17 cellular contexts compared by ENCODE assay signal in the genomic region with DNA sequence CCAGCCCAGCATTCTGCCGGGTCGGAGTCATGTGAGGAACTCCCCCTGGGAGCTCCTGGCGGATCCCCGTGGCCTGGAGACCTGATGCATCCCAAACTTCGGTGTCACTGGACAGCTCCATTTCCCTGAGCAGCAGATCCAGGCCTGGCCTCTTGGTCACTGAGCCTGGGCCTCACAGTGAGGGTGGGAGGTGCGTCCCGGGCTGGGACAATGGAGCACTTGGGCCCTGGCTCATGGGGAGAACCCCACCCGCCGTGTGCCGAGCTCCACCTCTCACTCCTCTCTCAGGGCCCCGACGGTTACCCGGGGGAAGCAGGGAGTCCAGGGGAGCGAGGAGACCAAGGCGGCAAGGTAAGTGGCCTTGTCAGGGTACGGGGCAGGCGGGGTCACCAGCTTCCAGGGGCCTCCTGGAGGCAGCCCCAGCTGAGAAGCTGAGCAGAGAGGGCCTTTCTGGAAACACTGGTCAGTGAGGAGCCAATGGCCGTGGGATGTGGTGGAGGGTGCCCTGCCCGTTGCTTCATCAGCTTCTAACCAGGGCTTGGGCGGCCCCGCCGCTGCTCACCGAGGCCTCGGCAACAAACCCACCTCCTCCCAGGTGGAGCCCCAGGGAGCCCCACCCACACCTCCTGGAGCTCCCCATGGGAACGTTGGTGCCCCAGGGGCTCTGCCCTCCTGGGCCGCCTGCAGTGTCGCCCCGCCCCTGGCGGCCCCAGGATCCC. TPM values are rescaled to one million over a fixed set of nuclear protein-coding genes. Genes with fewer than 3 reads are reported as not detected.
DNase-seq lines count a peak whose midpoint lies in the region; ATAC-seq and TF ChIP-seq lines count a peak whose summit lies in the region.
"Had no signal": no experiment of that assay in that cellular context is flagged by ENCODE, and none has a peak within 500 bp of the region (broad histone marks: within the 10 kb centered on the region; RNA-seq: fewer than 3 reads in every experiment).

No MANE protein-coding gene starts in this region.

- H3K27ac ChIP-seq in testis, result no peak overlapping the region
- H3K27ac ChIP-seq: adrenal gland had no signal

- no peaks in the 10 kb centered on the region for H3K9me3 ChIP-seq in testis

- H3K4me3 Mint-ChIP-seq in activated naive CD4-positive, alpha-beta T cell treated with anti-CD3 and anti-CD28 coated beads for 36 hours, result no peak overlapping the region
- H3K4me3 Mint-ChIP-seq in activated B cell treated with CpG ODN at 0.5 μM for 24 hours, result no peak overlapping the region
- H3K4me3 Mint-ChIP-seq: IgD-negative memory B cell, nephron had no signal

- H3K36me3 ChIP-seq in testis (ENCODE audit: low read depth, missing control alignments), result no peaks in the 10 kb centered on the region

- peaks cover 4% of the 10 kb centered on the region for H3K9me3 Mint-ChIP-seq in activated naive CD4-positive, alpha-beta T cell treated with anti-CD3 and anti-CD28 coated beads for 36 hours
- H3K9me3 Mint-ChIP-seq in activated B cell treated with CpG ODN at 0.5 μM for 24 hours, result no peaks in the 10 kb centered on the region
- H3K9me3 Mint-ChIP-seq: nephron had no signal

- TF ChIP-seq POLR2A in testis (IDR thresholded peaks at IDR 0.05), result no peak

- ATAC-seq in activated B cell treated with CpG ODN at 0.5 μM for 24 hours (ENCODE audit: low read depth), result no peak
- ATAC-seq: stimulated activated naive CD8-positive, alpha-beta T cell treated with anti-CD3 and anti-CD28 coated beads, Interleukin-15, Interleukin-2, amounts not matched to agents 100 U/mL and 50 U/mL, for 24 hours had no signal

- no peak overlapping the region for H3K27ac Mint-ChIP-seq in activated naive CD4-positive, alpha-beta T cell treated with anti-CD3 and anti-CD28 coated beads for 36 hours
- no peak overlapping the region for H3K27ac Mint-ChIP-seq in activated B cell treated with CpG ODN at 0.5 μM for 24 hours
- H3K27ac Mint-ChIP-seq: IgD-negative memory B cell, nephron had no signal

- 76 to 87% methylated on average over 15 to 29 of the region's 29 CpGs for WGBS in testis, 2 donors

- H3K36me3 Mint-ChIP-seq in activated naive CD4-positive, alpha-beta T cell treated with anti-CD3 and anti-CD28 coated beads for 36 hours (ENCODE audit: low read depth), result peaks cover 1% of the 10 kb centered on the region
- H3K36me3 Mint-ChIP-seq in activated B cell treated with CpG ODN at 0.5 μM for 24 hours (ENCODE audit: low read depth), result no peaks in the 10 kb centered on the region
- H3K36me3 Mint-ChIP-seq: IgD-negative memory B cell had no signal

- H3K4me1 Mint-ChIP-seq in activated naive CD4-positive, alpha-beta T cell treated with anti-CD3 and anti-CD28 coated beads for 36 hours (ENCODE audit: low read depth), result no peaks in the 10 kb centered on the region
- no peaks in the 10 kb centered on the region for H3K4me1 Mint-ChIP-seq in activated B cell treated with CpG ODN at 0.5 μM for 24 hours
- H3K4me1 Mint-ChIP-seq: IgD-negative memory B cell, nephron had no signal

- intact Hi-C loops in activated naive CD4-positive, alpha-beta T cell treated with anti-CD3 and anti-CD28 coated beads for 36 hours (cut with micrococcal nuclease), result no loop called here
- intact Hi-C loops in activated B cell treated with CpG ODN at 0.5 μM for 24 hours (cut with micrococcal nuclease), result no loop called here
- intact Hi-C loops in testis (cut with DNase I; ENCODE audit: low total_unique reads), result no loop called here

- H3K4me1 ChIP-seq in testis, result no peaks in the 10 kb centered on the region
- H3K4me1 ChIP-seq: adrenal gland had no signal

- H3K27me3 ChIP-seq in testis, result no peaks in the 10 kb centered on the region
- H3K27me3 ChIP-seq: adrenal gland had no signal

- POLR2A ChIA-PET in activated B cell treated with CpG ODN at 0.5 μM for 24 hours (lab: Charles Lee), result no interaction called here

- CTCF ChIA-PET in activated naive CD4-positive, alpha-beta T cell treated with anti-CD3 and anti-CD28 coated beads for 36 hours (lab: Charles Lee), result interaction anchor here (1.1 kb wide), 1 partner anchor 25 kb away, joined by 3 read pairs; no protein-coding TSS in a partner anchor
- CTCF ChIA-PET in activated B cell treated with CpG ODN at 0.5 μM for 24 hours (lab: Charles Lee), result interaction anchor here (0.6 kb wide), 1 partner anchor 159 kb away, joined by 3 read pairs; no protein-coding TSS in a partner anchor

- H3K4me3 ChIP-seq in testis, result no peak overlapping the region
- H3K4me3 ChIP-seq: adrenal gland had no signal

- H3K27me3 Mint-ChIP-seq in activated naive CD4-positive, alpha-beta T cell treated with anti-CD3 and anti-CD28 coated beads for 36 hours (ENCODE audit: low read depth), result no peaks in the 10 kb centered on the region
- H3K27me3 Mint-ChIP-seq in activated B cell treated with CpG ODN at 0.5 μM for 24 hours, result no peaks in the 10 kb centered on the region
- H3K27me3 Mint-ChIP-seq: IgD-negative memory B cell had no signal

- no peak for TF ChIP-seq CTCF in activated B cell treated with CpG ODN at 0.5 μM for 24 hours (IDR thresholded peaks at IDR 0.05)
- TF ChIP-seq CTCF in testis (IDR thresholded peaks at IDR 0.05), result no peak

- peak; percentile 0 for DNase-seq in activated naive CD4-positive, alpha-beta T cell treated with Interleukin-2 at 50 U/mL for 16 hours
- DNase-seq in activated naive CD4-positive, alpha-beta T cell treated with anti-CD3 and anti-CD28 coated beads for 36 hours, result no peak
- DNase-seq in activated B cell treated with CpG ODN at 0.5 μM for 24 hours, result peak; percentile 11
- peak; percentile 46 for DNase-seq in islet precursor cell
- DNase-seq in testis, result peak; percentile 13
- no peak for DNase-seq in COLO829 (ENCODE audit: low spot score)
- DNase-seq in OCI-M2 (lab: John Stamatoyannopoulos, UW; ENCODE audit: unreplicated experiment), result no peak
- no peak for DNase-seq in superior temporal gyrus (ENCODE audit: extremely low spot score)
- DNase-seq: DMS53; hippocampal formation; NCI-H1092 treated with DMSO at 0.1 percent for 48 hours; NCI-H345; stimulated activated naive CD8-positive, alpha-beta T cell treated with anti-CD3 and anti-CD28 coated beads, Interleukin-15, Interleukin-2, amounts not matched to agents 100 U/mL and 50 U/mL, for 24 hours had no signal

RNA-seq across cellular contexts. Expression of gene COL6A2, which starts 19.8 kb away (rescaled TPM):
- total RNA-seq in activated naive CD4-positive, alpha-beta T cell treated with anti-CD3 and anti-CD28 coated beads for 36 hours, result 1 to 10 TPM; 6.7 to 8.4 TPM
- total RNA-seq in activated B cell treated with CpG ODN at 0.5 μM for 24 hours (0.40 and 1.4 TPM in 2 replicates), testis (100 to 1,000 TPM; 192 to 236 TPM)
- polyA plus RNA-seq in testis (ENCODE audit: insufficient read depth, low read depth, low replicate concordance), result 362 TPM

RNA-seq across cellular contexts. Expression of gene FTCD, which starts 37.6 kb away (rescaled TPM):
- total RNA-seq in activated naive CD4-positive, alpha-beta T cell treated with anti-CD3 and anti-CD28 coated beads for 36 hours, result not detected
- total RNA-seq in activated B cell treated with CpG ODN at 0.5 μM for 24 hours (0.69 and 0.73 TPM in 2 replicates), testis (10 to 100 TPM; 50.5 to 63.5 TPM)
- polyA plus RNA-seq in testis (ENCODE audit: insufficient read depth, low read depth, low replicate concordance), result 49.2 TPM
- total RNA-seq: SK-MEL-5 had no signal
- polyA plus RNA-seq: IgD-negative memory B cell had no signal

Comparison
In these comparisons a context has a peak if more than half of its experiments do, and no peak if none do; other contexts are left out.
1. DNase-seq: peak in activated naive CD4-positive, alpha-beta T cell treated with Interleukin-2 at 50 U/mL for 16 hours (single experiment), activated B cell treated with CpG ODN at 0.5 μM for 24 hours (single experiment), islet precursor cell (single experiment) and testis (single experiment); none in activated naive CD4-positive, alpha-beta T cell treated with anti-CD3 and anti-CD28 coated beads for 36 hours (single experiment), COLO829 (single experiment), OCI-M2 (single experiment) and superior temporal gyrus (single experiment).
2. RNA of gene COL6A2, which starts 19.8 kb away (total RNA-seq): 192 to 236 TPM in testis; 6.7 to 8.4 TPM in activated naive CD4-positive, alpha-beta T cell treated with anti-CD3 and anti-CD28 coated beads for 36 hours and 0.40 to 1.4 TPM in activated B cell treated with CpG ODN at 0.5 μM for 24 hours; every median in the first group is over 10 times any median in the second.
3. RNA of gene FTCD, which starts 37.6 kb away (total RNA-seq): 50.5 to 63.5 TPM in testis; 0.69 to 0.73 TPM in activated B cell treated with CpG ODN at 0.5 μM for 24 hours and not detected in activated naive CD4-positive, alpha-beta T cell treated with anti-CD3 and anti-CD28 coated beads for 36 hours; every median in the first group is over 10 times any median in the second.